In the genomic region with DNA sequence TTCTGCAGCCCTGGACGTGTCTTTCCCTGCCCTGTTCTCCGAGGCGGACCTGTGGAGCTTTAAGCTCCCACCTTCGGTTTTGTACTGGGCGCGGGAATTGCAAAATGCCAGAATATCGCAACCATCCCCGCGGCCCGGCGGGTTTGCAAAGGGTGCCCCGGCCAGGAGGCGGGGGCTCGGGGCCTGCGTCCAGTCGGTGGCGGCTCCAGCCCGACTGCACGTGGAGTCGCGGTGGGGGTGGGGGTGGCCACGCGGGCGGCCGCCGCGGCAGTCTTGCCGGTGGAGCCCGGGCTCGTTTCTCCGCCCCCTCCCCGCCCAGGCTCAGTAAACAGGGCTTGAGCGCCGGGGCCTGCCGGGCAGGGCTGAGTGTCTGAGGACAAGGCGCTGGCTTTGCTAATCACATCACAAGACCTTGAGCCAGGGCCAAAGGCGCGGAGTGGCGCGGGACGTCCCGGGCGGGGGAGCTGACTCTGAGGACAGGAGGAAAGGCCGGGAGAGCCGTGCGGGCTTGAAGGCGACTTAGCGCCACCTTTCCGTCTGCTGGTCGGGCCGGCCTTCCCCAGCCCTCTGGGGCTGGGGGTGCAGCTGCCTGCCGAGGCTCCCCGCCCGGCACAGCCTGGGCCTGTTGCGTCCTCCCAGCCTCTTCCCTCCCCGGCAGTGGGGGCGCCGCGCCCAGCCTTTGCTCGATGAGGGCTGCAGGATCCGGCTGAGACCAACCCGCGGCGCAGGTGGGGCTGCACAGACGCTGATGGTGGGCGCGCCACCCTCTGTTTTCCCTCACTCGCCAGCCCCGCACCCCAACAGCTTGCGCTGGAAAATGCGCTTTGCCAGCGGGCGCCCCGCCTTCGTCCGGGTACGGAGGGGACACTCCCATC, we compare ENCODE assay signal across 1 cellular context.
TF ChIP-seq lines count a peak whose summit lies in the region.

No MANE protein-coding gene starts in this region.

TF ChIP-seq in HepG2, 621 proteins besides CTCF, POLR2A, EP300 and RAD21 (continued from another document and continues in another):
- TF ChIP-seq RFX5 (IDR thresholded peaks at IDR 0.05; ENCODE audit: low read depth, low read length) (no peak), ZNF674 (CRISPR knock-in tag; IDR thresholded peaks at IDR 0.05; ENCODE audit: low read depth) (peak; percentile 22; the same call in 1 of the 2 replicates), FOXK1 (CRISPR knock-in tag; IDR thresholded peaks at IDR 0.05; ENCODE audit: borderline replicate concordance, low read depth) (peak; percentile 42; the same call in 1 of the 2 replicates), RBAK (CRISPR knock-in tag; IDR thresholded peaks at IDR 0.05) (no peak; the same call in 1 of the 2 replicates), POGZ (CRISPR knock-in tag; IDR thresholded peaks at IDR 0.05) (0 out of 2 replicates have a peak, but pooled peaks have one; percentile 38), ISL2 (CRISPR knock-in tag; IDR thresholded peaks at IDR 0.05) (peak; percentile 75), ZNF121 (CRISPR knock-in tag; IDR thresholded peaks at IDR 0.05) (no peak; the same call in 1 of the 2 replicates), ZNF547 (CRISPR knock-in tag; IDR thresholded peaks at IDR 0.05) (no peak), ZNF670 (CRISPR knock-in tag; IDR thresholded peaks at IDR 0.05; ENCODE audit: borderline replicate concordance) (peak; percentile 68), KDM1A (CRISPR knock-in tag; IDR thresholded peaks at IDR 0.05) (no peak; the same call in 1 of the 2 replicates), ATAD3A (CRISPR knock-in tag; IDR thresholded peaks at IDR 0.05) (no peak), MEIS1 (CRISPR knock-in tag; IDR thresholded peaks at IDR 0.05; ENCODE audit: borderline replicate concordance) (no peak; the same call in 1 of the 2 replicates), MYNN (CRISPR knock-in tag; IDR thresholded peaks at IDR 0.05; ENCODE audit: low read depth) (0 out of 2 replicates have a peak, but pooled peaks have one; percentile 11), SALL1 (CRISPR knock-in tag; IDR thresholded peaks at IDR 0.05) (peak; percentile 91), IRF2 (CRISPR knock-in tag; IDR thresholded peaks at IDR 0.05) (peak; percentile 73; the same call in 1 of the 2 replicates), SMARCC2 (IDR thresholded peaks at IDR 0.05) (no peak), PCBP2 (optimal IDR thresholded peaks at IDR 0.05; ENCODE audit: low read depth, low read length, poor library complexity, severe bottlenecking) (no peak), MTF1 (CRISPR knock-in tag; IDR thresholded peaks at IDR 0.05) (peak; percentile 63; the same call in 1 of the 2 replicates), DNMT1 (CRISPR knock-in tag; IDR thresholded peaks at IDR 0.05) (peak; percentile 79; the same call in 1 of the 2 replicates), ZFP36 (IDR thresholded peaks at IDR 0.05; ENCODE audit: borderline replicate concordance, low read depth, low read length, partially characterized antibody) (no peak), ZNF234 (CRISPR knock-in tag; conservative IDR thresholded peaks at IDR 0.05) (no peak), FOXA1 (IDR thresholded peaks at IDR 0.05) (no peak), FOXA1 (CRISPR knock-in tag; IDR thresholded peaks at IDR 0.05) (peak; percentile 99), ATF7-NPFF (CRISPR knock-in tag; IDR thresholded peaks at IDR 0.05; ENCODE audit: low read depth) (peak; percentile 87), TBL1XR1 (IDR thresholded peaks at IDR 0.05; ENCODE audit: borderline replicate concordance, low read length, partially characterized antibody) (no peak), ETV5 (CRISPR knock-in tag; IDR thresholded peaks at IDR 0.05; ENCODE audit: borderline replicate concordance) (no peak)
- TF ChIP-seq, protein P1, sequence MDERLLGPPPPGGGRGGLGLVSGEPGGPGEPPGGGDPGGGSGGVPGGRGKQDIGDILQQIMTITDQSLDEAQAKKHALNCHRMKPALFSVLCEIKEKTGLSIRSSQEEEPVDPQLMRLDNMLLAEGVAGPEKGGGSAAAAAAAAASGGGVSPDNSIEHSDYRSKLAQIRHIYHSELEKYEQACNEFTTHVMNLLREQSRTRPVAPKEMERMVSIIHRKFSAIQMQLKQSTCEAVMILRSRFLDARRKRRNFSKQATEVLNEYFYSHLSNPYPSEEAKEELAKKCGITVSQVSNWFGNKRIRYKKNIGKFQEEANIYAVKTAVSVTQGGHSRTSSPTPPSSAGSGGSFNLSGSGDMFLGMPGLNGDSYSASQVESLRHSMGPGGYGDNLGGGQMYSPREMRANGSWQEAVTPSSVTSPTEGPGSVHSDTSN (CRISPR knock-in tag; IDR thresholded peaks at IDR 0.05) = no peak
- TF ChIP-seq, protein P2, sequence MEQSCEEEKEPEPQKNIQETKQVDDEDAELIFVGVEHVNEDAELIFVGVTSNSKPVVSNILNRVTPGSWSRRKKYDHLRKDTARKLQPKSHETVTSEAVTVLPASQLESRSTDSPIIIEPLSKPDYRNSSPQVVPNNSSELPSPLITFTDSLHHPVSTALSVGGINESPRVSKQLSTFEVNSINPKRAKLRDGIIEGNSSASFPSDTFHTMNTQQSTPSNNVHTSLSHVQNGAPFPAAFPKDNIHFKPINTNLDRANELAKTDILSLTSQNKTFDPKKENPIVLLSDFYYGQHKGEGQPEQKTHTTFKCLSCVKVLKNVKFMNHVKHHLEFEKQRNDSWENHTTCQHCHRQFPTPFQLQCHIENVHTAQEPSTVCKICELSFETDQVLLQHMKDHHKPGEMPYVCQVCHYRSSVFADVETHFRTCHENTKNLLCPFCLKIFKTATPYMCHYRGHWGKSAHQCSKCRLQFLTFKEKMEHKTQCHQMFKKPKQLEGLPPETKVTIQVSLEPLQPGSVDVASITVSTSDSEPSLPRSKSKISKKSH (CRISPR knock-in tag; IDR thresholded peaks at IDR 0.05; ENCODE audit: borderline replicate concordance) = peak; percentile 28; the same call in 1 of the 2 replicates
- TF ChIP-seq, protein P3, sequence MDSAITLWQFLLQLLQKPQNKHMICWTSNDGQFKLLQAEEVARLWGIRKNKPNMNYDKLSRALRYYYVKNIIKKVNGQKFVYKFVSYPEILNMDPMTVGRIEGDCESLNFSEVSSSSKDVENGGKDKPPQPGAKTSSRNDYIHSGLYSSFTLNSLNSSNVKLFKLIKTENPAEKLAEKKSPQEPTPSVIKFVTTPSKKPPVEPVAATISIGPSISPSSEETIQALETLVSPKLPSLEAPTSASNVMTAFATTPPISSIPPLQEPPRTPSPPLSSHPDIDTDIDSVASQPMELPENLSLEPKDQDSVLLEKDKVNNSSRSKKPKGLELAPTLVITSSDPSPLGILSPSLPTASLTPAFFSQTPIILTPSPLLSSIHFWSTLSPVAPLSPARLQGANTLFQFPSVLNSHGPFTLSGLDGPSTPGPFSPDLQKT (CRISPR knock-in tag; IDR thresholded peaks at IDR 0.05; ENCODE audit: borderline replicate concordance) = no peak
- TF ChIP-seq, protein P4, sequence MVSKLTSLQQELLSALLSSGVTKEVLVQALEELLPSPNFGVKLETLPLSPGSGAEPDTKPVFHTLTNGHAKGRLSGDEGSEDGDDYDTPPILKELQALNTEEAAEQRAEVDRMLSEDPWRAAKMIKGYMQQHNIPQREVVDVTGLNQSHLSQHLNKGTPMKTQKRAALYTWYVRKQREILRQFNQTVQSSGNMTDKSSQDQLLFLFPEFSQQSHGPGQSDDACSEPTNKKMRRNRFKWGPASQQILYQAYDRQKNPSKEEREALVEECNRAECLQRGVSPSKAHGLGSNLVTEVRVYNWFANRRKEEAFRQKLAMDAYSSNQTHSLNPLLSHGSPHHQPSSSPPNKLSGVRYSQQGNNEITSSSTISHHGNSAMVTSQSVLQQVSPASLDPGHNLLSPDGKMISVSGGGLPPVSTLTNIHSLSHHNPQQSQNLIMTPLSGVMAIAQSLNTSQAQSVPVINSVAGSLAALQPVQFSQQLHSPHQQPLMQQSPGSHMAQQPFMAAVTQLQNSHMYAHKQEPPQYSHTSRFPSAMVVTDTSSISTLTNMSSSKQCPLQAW (CRISPR knock-in tag; IDR thresholded peaks at IDR 0.05) = peak; percentile 40
- TF ChIP-seq, protein P5, sequence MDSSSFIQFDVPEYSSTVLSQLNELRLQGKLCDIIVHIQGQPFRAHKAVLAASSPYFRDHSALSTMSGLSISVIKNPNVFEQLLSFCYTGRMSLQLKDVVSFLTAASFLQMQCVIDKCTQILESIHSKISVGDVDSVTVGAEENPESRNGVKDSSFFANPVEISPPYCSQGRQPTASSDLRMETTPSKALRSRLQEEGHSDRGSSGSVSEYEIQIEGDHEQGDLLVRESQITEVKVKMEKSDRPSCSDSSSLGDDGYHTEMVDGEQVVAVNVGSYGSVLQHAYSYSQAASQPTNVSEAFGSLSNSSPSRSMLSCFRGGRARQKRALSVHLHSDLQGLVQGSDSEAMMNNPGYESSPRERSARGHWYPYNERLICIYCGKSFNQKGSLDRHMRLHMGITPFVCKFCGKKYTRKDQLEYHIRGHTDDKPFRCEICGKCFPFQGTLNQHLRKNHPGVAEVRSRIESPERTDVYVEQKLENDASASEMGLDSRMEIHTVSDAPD (CRISPR knock-in tag; IDR thresholded peaks at IDR 0.05) = peak; percentile 73; the same call in 1 of the 2 replicates
- TF ChIP-seq, protein P6, sequence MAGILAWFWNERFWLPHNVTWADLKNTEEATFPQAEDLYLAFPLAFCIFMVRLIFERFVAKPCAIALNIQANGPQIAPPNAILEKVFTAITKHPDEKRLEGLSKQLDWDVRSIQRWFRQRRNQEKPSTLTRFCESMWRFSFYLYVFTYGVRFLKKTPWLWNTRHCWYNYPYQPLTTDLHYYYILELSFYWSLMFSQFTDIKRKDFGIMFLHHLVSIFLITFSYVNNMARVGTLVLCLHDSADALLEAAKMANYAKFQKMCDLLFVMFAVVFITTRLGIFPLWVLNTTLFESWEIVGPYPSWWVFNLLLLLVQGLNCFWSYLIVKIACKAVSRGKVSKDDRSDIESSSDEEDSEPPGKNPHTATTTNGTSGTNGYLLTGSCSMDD (CRISPR knock-in tag; IDR thresholded peaks at IDR 0.05) = no peak
- TF ChIP-seq, protein P7, sequence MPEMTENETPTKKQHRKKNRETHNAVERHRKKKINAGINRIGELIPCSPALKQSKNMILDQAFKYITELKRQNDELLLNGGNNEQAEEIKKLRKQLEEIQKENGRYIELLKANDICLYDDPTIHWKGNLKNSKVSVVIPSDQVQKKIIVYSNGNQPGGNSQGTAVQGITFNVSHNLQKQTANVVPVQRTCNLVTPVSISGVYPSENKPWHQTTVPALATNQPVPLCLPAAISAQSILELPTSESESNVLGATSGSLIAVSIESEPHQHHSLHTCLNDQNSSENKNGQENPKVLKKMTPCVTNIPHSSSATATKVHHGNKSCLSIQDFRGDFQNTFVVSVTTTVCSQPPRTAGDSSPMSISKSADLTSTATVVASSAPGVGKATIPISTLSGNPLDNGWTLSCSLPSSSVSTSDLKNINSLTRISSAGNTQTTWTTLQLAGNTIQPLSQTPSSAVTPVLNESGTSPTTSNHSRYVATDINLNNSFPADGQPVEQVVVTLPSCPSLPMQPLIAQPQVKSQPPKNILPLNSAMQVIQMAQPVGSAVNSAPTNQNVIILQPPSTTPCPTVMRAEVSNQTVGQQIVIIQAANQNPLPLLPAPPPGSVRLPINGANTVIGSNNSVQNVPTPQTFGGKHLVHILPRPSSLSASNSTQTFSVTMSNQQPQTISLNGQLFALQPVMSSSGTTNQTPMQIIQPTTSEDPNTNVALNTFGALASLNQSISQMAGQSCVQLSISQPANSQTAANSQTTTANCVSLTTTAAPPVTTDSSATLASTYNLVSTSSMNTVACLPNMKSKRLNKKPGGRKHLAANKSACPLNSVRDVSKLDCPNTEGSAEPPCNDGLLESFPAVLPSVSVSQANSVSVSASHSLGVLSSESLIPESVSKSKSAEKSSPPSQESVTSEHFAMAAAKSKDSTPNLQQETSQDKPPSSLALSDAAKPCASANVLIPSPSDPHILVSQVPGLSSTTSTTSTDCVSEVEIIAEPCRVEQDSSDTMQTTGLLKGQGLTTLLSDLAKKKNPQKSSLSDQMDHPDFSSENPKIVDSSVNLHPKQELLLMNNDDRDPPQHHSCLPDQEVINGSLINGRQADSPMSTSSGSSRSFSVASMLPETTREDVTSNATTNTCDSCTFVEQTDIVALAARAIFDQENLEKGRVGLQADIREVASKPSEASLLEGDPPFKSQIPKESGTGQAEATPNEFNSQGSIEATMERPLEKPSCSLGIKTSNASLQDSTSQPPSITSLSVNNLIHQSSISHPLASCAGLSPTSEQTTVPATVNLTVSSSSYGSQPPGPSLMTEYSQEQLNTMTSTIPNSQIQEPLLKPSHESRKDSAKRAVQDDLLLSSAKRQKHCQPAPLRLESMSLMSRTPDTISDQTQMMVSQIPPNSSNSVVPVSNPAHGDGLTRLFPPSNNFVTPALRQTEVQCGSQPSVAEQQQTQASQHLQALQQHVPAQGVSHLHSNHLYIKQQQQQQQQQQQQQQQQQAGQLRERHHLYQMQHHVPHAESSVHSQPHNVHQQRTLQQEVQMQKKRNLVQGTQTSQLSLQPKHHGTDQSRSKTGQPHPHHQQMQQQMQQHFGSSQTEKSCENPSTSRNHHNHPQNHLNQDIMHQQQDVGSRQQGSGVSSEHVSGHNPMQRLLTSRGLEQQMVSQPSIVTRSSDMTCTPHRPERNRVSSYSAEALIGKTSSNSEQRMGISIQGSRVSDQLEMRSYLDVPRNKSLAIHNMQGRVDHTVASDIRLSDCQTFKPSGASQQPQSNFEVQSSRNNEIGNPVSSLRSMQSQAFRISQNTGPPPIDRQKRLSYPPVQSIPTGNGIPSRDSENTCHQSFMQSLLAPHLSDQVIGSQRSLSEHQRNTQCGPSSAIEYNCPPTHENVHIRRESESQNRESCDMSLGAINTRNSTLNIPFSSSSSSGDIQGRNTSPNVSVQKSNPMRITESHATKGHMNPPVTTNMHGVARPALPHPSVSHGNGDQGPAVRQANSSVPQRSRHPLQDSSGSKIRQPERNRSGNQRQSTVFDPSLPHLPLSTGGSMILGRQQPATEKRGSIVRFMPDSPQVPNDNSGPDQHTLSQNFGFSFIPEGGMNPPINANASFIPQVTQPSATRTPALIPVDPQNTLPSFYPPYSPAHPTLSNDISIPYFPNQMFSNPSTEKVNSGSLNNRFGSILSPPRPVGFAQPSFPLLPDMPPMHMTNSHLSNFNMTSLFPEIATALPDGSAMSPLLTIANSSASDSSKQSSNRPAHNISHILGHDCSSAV (CRISPR knock-in tag; IDR thresholded peaks at IDR 0.05; ENCODE audit: borderline replicate concordance) = no peak
- TF ChIP-seq, protein P8, sequence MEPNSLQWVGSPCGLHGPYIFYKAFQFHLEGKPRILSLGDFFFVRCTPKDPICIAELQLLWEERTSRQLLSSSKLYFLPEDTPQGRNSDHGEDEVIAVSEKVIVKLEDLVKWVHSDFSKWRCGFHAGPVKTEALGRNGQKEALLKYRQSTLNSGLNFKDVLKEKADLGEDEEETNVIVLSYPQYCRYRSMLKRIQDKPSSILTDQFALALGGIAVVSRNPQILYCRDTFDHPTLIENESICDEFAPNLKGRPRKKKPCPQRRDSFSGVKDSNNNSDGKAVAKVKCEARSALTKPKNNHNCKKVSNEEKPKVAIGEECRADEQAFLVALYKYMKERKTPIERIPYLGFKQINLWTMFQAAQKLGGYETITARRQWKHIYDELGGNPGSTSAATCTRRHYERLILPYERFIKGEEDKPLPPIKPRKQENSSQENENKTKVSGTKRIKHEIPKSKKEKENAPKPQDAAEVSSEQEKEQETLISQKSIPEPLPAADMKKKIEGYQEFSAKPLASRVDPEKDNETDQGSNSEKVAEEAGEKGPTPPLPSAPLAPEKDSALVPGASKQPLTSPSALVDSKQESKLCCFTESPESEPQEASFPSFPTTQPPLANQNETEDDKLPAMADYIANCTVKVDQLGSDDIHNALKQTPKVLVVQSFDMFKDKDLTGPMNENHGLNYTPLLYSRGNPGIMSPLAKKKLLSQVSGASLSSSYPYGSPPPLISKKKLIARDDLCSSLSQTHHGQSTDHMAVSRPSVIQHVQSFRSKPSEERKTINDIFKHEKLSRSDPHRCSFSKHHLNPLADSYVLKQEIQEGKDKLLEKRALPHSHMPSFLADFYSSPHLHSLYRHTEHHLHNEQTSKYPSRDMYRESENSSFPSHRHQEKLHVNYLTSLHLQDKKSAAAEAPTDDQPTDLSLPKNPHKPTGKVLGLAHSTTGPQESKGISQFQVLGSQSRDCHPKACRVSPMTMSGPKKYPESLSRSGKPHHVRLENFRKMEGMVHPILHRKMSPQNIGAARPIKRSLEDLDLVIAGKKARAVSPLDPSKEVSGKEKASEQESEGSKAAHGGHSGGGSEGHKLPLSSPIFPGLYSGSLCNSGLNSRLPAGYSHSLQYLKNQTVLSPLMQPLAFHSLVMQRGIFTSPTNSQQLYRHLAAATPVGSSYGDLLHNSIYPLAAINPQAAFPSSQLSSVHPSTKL (CRISPR knock-in tag; IDR thresholded peaks at IDR 0.05) = peak; percentile 83
